ENCODE assay signal across 20 cellular contexts in genomic region chr4:57490520-57490919, GRCh38.
DNase-seq lines count a peak whose midpoint lies in the region; ATAC-seq and TF ChIP-seq lines count a peak whose summit lies in the region.
"Had no signal": no experiment of that assay in that cellular context is flagged by ENCODE, and none has a peak within 500 bp of the region (broad histone marks: within the 10 kb centered on the region; RNA-seq: fewer than 3 reads in every experiment).

No MANE protein-coding gene starts in this region.

- no peak overlapping the region for H4K8ac ChIP-seq in IMR-90 (ENCODE audit: low read depth in 2 of 2, low read length in 2 of 2)

- no peak overlapping the region for H2AK9ac ChIP-seq in IMR-90 (replicated peaks; ENCODE audit: low read depth, low read length, poor library complexity)

- H3K4me1 Mint-ChIP-seq in brain, result peaks cover 22% of the 10 kb centered on the region
- H3K4me1 Mint-ChIP-seq: activated T-helper 17 cell treated with anti-CD3 and anti-CD28 coated beads, Interleukin-2, amount 50 U/mL, for 72 hours; stimulated activated naive B cell treated with anti-CD40 and anti-IgM and Interleukin-4, amounts not matched to agents 10 μg/mL and 1 μg/mL and 100 μg/mL, for 72 hours had no signal

- no peak overlapping the region for H3K4me2 ChIP-seq in IMR-90 (ENCODE audit: low read depth, low read length)

- H3K56ac ChIP-seq in IMR-90 (ENCODE audit: extremely low read depth, insufficient read depth, low read length), result no peak overlapping the region

- H3K27ac ChIP-seq in IMR-90 (ENCODE audit: insufficient read depth, low read length) (no peak overlapping the region), left ventricle myocardium inferior (replicated peaks) (peak overlapping the region; percentile 54)
- H3K27ac ChIP-seq: coronary artery, upper lobe of right lung had no signal

- no peak overlapping the region for H2AFZ ChIP-seq in IMR-90 (replicated peaks; ENCODE audit: low read length, poor library complexity)

- TF ChIP-seq CTCF in IMR-90 (conservative IDR thresholded peaks at IDR 0.05; ENCODE audit: low read depth, low read length) (no peak), brain (conservative IDR thresholded peaks at IDR 0.05) (no peak), left ventricle myocardium inferior (IDR thresholded peaks at IDR 0.05; ENCODE audit: borderline replicate concordance) (no peak)

- no peak overlapping the region for H3K14ac ChIP-seq in IMR-90 (replicated peaks; ENCODE audit: low read depth, low read length)

- H3K27me3 Mint-ChIP-seq in brain, result no peaks in the 10 kb centered on the region
- H3K27me3 Mint-ChIP-seq: activated T-helper 17 cell treated with anti-CD3 and anti-CD28 coated beads, Interleukin-2, amount 50 U/mL, for 72 hours; stimulated activated naive B cell treated with anti-CD40 and anti-IgM and Interleukin-4, amounts not matched to agents 10 μg/mL and 1 μg/mL and 100 μg/mL, for 72 hours had no signal

- H3K18ac ChIP-seq in IMR-90 (ENCODE audit: low read depth, low read length), result no peak overlapping the region

- H3K23ac ChIP-seq in IMR-90 (ENCODE audit: low read depth, low read length), result no peak overlapping the region

- no peaks in the 10 kb centered on the region for H4K20me1 ChIP-seq in IMR-90 (ENCODE audit: insufficient read depth, low read length)

- DNase-seq in A172 (ENCODE audit: low spot score) (peak; percentile 41), IMR-90 (no peak), left ventricle myocardium inferior (no peak), NCI-H1694 treated with DMSO at 0.1 percent for 48 hours (lab: John Stamatoyannopoulos, UW) (no peak), NCI-H1105 treated with DMSO at 0.1 percent for 48 hours (lab: John Stamatoyannopoulos, UW) (no peak)
- DNase-seq: activated CD8-positive, alpha-beta memory T cell treated with anti-CD3 and anti-CD28 coated beads for 24 hours; Calu3; GF-D8; mucosa of descending colon; NCI-H1092; OCI-M1; small intestine; stimulated activated naive B cell treated with anti-CD40 and anti-IgM and Interleukin-4, amounts not matched to agents 10 μg/mL and 1 μg/mL and 100 μg/mL, for 72 hours; upper lobe of right lung had no signal

- no peak for TF ChIP-seq RAD21 in IMR-90 (IDR thresholded peaks at IDR 0.05; ENCODE audit: low read length)

- dilution Hi-C loops in IMR-90 (cut with HindIII; ENCODE audit: low sequenced_read_pairs, unreplicated experiment), result no loop called here

- H3K27me3 ChIP-seq in IMR-90 (ENCODE audit: control insufficient read depth, insufficient read depth, low read length) (no peaks in the 10 kb centered on the region), left ventricle myocardium inferior (ENCODE audit: low read depth) (no peaks in the 10 kb centered on the region)
- H3K27me3 ChIP-seq: upper lobe of right lung had no signal

- POLR2A ChIA-PET in IMR-90 (lab: Charles Lee; ENCODE audit: unreplicated experiment), result no interaction called here

- no peak overlapping the region for H2BK20ac ChIP-seq in IMR-90 (ENCODE audit: low read depth, low read length)

- ATAC-seq in IMR-90 (ENCODE audit: low read depth) (no peak), HG02798 (IDR thresholded peaks at IDR 0.05; ENCODE audit: poor library complexity, unreplicated experiment) (no peak), GM21390 (IDR thresholded peaks at IDR 0.05; ENCODE audit: unreplicated experiment) (no peak)
- ATAC-seq: activated T-helper 17 cell treated with anti-CD3 and anti-CD28 coated beads, Interleukin-2, amount 50 U/mL, for 72 hours; mucosa of descending colon; stimulated activated naive B cell treated with anti-CD40 and anti-IgM and Interleukin-4, amounts not matched to agents 10 μg/mL and 1 μg/mL and 100 μg/mL, for 72 hours; upper lobe of right lung; WTC11 had no signal

- WGBS in IMR-90 (ENCODE audit: extremely low coverage in 2 of 2, insufficient read length in 1 of 2), 2 experiments, result 0% methylated on average over 1 of the region's 3 CpGs; no CpG with 5 or more reads in 1 of the 2 experiments

- H3K9me3 ChIP-seq in IMR-90 (ENCODE audit: control insufficient read depth, insufficient read depth, low read length) (no peaks in the 10 kb centered on the region), left ventricle myocardium inferior (replicated peaks) (no peaks in the 10 kb centered on the region)
- H3K9me3 ChIP-seq: mucosa of descending colon, upper lobe of right lung had no signal

- in situ Hi-C loops in IMR-90 (cut with MboI; ENCODE audit: low sequenced_read_pairs), result no loop called here

- no peak overlapping the region for H4K91ac ChIP-seq in IMR-90 (ENCODE audit: insufficient read depth, low read depth, low read length)

- H3K9ac ChIP-seq in IMR-90 (ENCODE audit: low read depth, low read length), result no peak overlapping the region

- H3K27ac Mint-ChIP-seq in brain, result peak overlapping the region in 3 of 5 experiments; percentile 5 to 81 (median 72)
- H3K27ac Mint-ChIP-seq: activated T-helper 17 cell treated with anti-CD3 and anti-CD28 coated beads, Interleukin-2, amount 50 U/mL, for 72 hours; stimulated activated naive B cell treated with anti-CD40 and anti-IgM and Interleukin-4, amounts not matched to agents 10 μg/mL and 1 μg/mL and 100 μg/mL, for 72 hours; WTC11 had no signal

- no peaks in the 10 kb centered on the region for H3K79me1 ChIP-seq in IMR-90 (ENCODE audit: low read depth in 1 of 2, low read length in 2 of 2)

- no peaks in the 10 kb centered on the region for H3K36me3 Mint-ChIP-seq in brain
- H3K36me3 Mint-ChIP-seq: stimulated activated naive B cell treated with anti-CD40 and anti-IgM and Interleukin-4, amounts not matched to agents 10 μg/mL and 1 μg/mL and 100 μg/mL, for 72 hours; WTC11 had no signal

- H3K4me3 ChIP-seq in IMR-90 (ENCODE audit: insufficient read depth, low read depth, low read length), result no peak overlapping the region
- H3K4me3 ChIP-seq in left ventricle myocardium inferior, result no peak overlapping the region
- H3K4me3 ChIP-seq: coronary artery, mucosa of descending colon, upper lobe of right lung had no signal

- TF ChIP-seq POLR2A in IMR-90 (IDR thresholded peaks at IDR 0.05; ENCODE audit: low read depth, low read length), result no peak

- intact Hi-C loops in IMR-90 (cut with micrococcal nuclease), result no loop called here
- intact Hi-C loops in left ventricle myocardium inferior (cut with micrococcal nuclease), result no loop called here

- peaks cover 0 to 7% (median 0%) of the 10 kb centered on the region in 5 experiments for H3K9me3 Mint-ChIP-seq in brain

- H3K4me3 Mint-ChIP-seq in brain, result no peak overlapping the region
- H3K4me3 Mint-ChIP-seq: activated T-helper 17 cell treated with anti-CD3 and anti-CD28 coated beads, Interleukin-2, amount 50 U/mL, for 72 hours; stimulated activated naive B cell treated with anti-CD40 and anti-IgM and Interleukin-4, amounts not matched to agents 10 μg/mL and 1 μg/mL and 100 μg/mL, for 72 hours; WTC11 had no signal

- H2BK5ac ChIP-seq in IMR-90 (ENCODE audit: low read depth, low read length, poor library complexity, severe bottlenecking), result no peak overlapping the region

- H3K36me3 ChIP-seq in IMR-90 (ENCODE audit: control insufficient read depth, insufficient read depth, low read length), result no peaks in the 10 kb centered on the region
- H3K36me3 ChIP-seq in left ventricle myocardium inferior, result no peaks in the 10 kb centered on the region
- H3K36me3 ChIP-seq: upper lobe of right lung had no signal

- H3K4me1 ChIP-seq in IMR-90 (ENCODE audit: control insufficient read depth, insufficient read depth, low read length), result no peaks in the 10 kb centered on the region
- H3K4me1 ChIP-seq in left ventricle myocardium inferior, result peaks cover 21% of the 10 kb centered on the region
- H3K4me1 ChIP-seq: upper lobe of right lung had no signal

- H3K9me1 ChIP-seq in IMR-90 (ENCODE audit: insufficient read depth, low read length), result no peaks in the 10 kb centered on the region

- no peak overlapping the region for H2BK120ac ChIP-seq in IMR-90 (ENCODE audit: low read depth, low read length)

- H3K4ac ChIP-seq in IMR-90 (ENCODE audit: low read depth, low read length), result no peak overlapping the region

- CTCF ChIA-PET in IMR-90 (lab: Yijun Ruan, JAX), result no interaction called here

- no peak overlapping the region for H2BK15ac ChIP-seq in IMR-90 (ENCODE audit: low read depth, low read length)

- no peak overlapping the region for H2AK5ac ChIP-seq in IMR-90 (ENCODE audit: low read depth, low read length)

- no TSS peak for BruUV-seq in IMR-90 (replicated peaks; lab: Mats Ljungman, UMichigan)

- no peak overlapping the region for H4K5ac ChIP-seq in IMR-90 (ENCODE audit: low read depth, low read length)

TF ChIP-seq in IMR-90, 13 proteins besides CTCF, POLR2A, EP300 and RAD21:
- TF ChIP-seq RFX5 (IDR thresholded peaks at IDR 0.05; ENCODE audit: low read depth, low read length), result no peak
- 0 out of 2 replicates have a peak, but pooled peaks have one; percentile 31 for TF ChIP-seq CEBPB (IDR thresholded peaks at IDR 0.05; ENCODE audit: low read depth, low read length)
